ENCODE assay signal across 7 cellular contexts in genomic region chr9:99796231-99796630, GRCh38.
"Had no signal": no experiment of that assay in that cellular context is flagged by ENCODE, and none has a peak within 500 bp of the region (broad histone marks: within the 10 kb centered on the region; RNA-seq: fewer than 3 reads in every experiment).

No MANE protein-coding gene starts in this region.

- H3K27ac Mint-ChIP-seq: IgD-negative memory B cell had no signal

- H3K4me3 Mint-ChIP-seq: IgD-negative memory B cell had no signal

- ATAC-seq: HepG2, K562 had no signal

- H3K4me1 Mint-ChIP-seq: IgD-negative memory B cell had no signal

- H3K27me3 Mint-ChIP-seq: IgD-negative memory B cell had no signal

- H3K4me3 ChIP-seq: K562 had no signal

- DNase-seq: IMR-90, KBM-7, KG1 had no signal

- H3K27ac ChIP-seq: HL-60 had no signal
